11 cellular contexts compared by ENCODE assay signal in genomic region chr4:4689694-4690440, GRCh38.
DNase-seq lines count a peak whose midpoint lies in the region; ATAC-seq and TF ChIP-seq lines count a peak whose summit lies in the region.
"Had no signal": no experiment of that assay in that cellular context is flagged by ENCODE, and none has a peak within 500 bp of the region (broad histone marks: within the 10 kb centered on the region; RNA-seq: fewer than 3 reads in every experiment).

No MANE protein-coding gene starts in this region.

- H3K4me3 ChIP-seq in heart right ventricle: no peak overlapping the region

- in situ Hi-C loops in ACHN (cut with HindIII; ENCODE audit: low pct_ligation_motif_present, low pct_unique_long_range_greater_than_20kb, low sequenced_read_pairs): no loop called here

- no peaks in the 10 kb centered on the region for H3K36me3 ChIP-seq in heart right ventricle

- H3K4me1 ChIP-seq in heart right ventricle: peaks cover 0 to 5% (median 0%) of the 10 kb centered on the region in 9 donors

- 91% methylated on average over 8 of the region's 8 CpGs for WGBS in heart right ventricle, 2 donors

- no peak for TF ChIP-seq CTCF in heart right ventricle (IDR thresholded peaks at IDR 0.05)

- intact Hi-C loops in heart right ventricle (cut with DNase I): loop anchor here in 1 of 10 donors (10.0 kb wide), 1 partner anchor 205 kb away; no protein-coding TSS in a partner anchor

- no peak for DNase-seq in activated CD4-positive, CD25-positive, alpha-beta regulatory T cell (lab: John Stamatoyannopoulos, UW)
- DNase-seq in fibroblast of peridontal ligament (ENCODE audit: extremely low read depth) (peak; percentile 66), ACHN (no peak), NCI-H1694 (lab: John Stamatoyannopoulos, UW) (no peak), heart right ventricle (no peak)
- DNase-seq: 8988T; activated CD4-positive, alpha-beta T cell treated with anti-CD3 and anti-CD28 coated beads for 1 hour; caudate nucleus had no signal

- peak; percentile 32 to 62 for ATAC-seq in activated CD4-positive, CD25-positive, alpha-beta regulatory T cell treated with anti-CD3 and anti-CD28 coated beads, Interleukin-2, amount 50 U/mL, for 24 hours
- ATAC-seq in GM21515 (IDR thresholded peaks at IDR 0.05; ENCODE audit: unreplicated experiment): peak; percentile 86
- ATAC-seq in HG03196 (IDR thresholded peaks at IDR 0.05; ENCODE audit: unreplicated experiment): peak; percentile 72
- no peak for ATAC-seq in heart right ventricle

- H3K27me3 ChIP-seq in heart right ventricle: no peaks in the 10 kb centered on the region

- H3K9me3 ChIP-seq in heart right ventricle: no peaks in the 10 kb centered on the region

- H3K27ac ChIP-seq in heart right ventricle: no peak overlapping the region

Comparison
In these comparisons a context has a peak if more than half of its experiments do, and no peak if none do; other contexts are left out.
1. ATAC-seq: peak in activated CD4-positive, CD25-positive, alpha-beta regulatory T cell treated with anti-CD3 and anti-CD28 coated beads, Interleukin-2, amount 50 U/mL, for 24 hours (2 of 2), GM21515 (single experiment) and HG03196 (single experiment); none in heart right ventricle (0 of 8).